Comparison of ENCODE assay signal across 1 cellular context in the genomic region with DNA sequence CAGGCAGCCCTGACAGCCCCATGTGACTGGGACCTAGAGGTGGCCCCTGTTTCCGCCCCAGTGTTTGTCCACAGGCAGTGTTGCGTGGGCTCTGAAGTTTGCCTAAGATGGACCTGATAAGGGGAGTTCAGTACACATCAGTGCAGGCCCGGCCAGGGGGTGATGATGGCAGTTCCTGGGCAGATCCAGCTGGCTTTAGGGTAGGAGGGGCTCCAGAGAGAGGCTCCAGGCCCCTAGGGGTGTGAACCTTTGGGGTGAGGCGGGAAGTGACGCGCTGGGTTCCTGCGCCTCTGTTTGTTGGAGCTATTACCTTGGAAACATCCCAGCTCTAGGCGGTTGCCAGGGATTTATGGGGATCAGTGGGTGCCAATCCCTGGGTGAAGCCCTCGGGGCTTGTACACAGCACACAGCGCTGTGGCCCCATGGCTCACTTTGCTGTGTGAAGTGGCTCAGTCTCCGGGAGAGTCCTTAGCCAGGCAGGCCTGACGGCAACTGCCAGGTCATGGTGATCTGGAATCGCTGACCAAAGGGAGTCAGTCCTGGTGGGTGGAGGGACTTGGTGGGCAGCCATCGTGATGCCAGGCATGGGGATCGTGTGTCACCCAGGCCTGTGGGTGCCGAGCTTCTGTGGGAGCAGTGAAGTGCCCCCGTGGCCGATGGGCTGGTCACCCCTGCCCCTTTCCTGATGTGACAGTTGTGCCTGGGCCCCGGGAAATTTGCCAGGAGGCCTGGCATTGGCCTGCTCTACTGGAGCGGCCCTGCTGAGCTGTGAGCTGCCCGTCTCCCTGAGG.
TF ChIP-seq lines count a peak whose summit lies in the region.

No MANE protein-coding gene starts in this region.

TF ChIP-seq in HepG2, 621 proteins besides CTCF, POLR2A, EP300 and RAD21 (continued from another document and continues in another):
- peak; percentile 93 for TF ChIP-seq CBX5 (CRISPR knock-in tag; IDR thresholded peaks at IDR 0.05; ENCODE audit: borderline replicate concordance)
- no peak for TF ChIP-seq ADNP (CRISPR knock-in tag; IDR thresholded peaks at IDR 0.05)
- TF ChIP-seq NFKB2 (CRISPR knock-in tag; IDR thresholded peaks at IDR 0.05; ENCODE audit: borderline replicate concordance): peak; percentile 77; the same call in 1 of the 2 replicates
- no peak for TF ChIP-seq CENPT (CRISPR knock-in tag; IDR thresholded peaks at IDR 0.05; ENCODE audit: low read depth)
- peak; percentile 99 for TF ChIP-seq ZNF772 (CRISPR knock-in tag; IDR thresholded peaks at IDR 0.05)
- peak; percentile 98 for TF ChIP-seq MXI1 (IDR thresholded peaks at IDR 0.05; ENCODE audit: borderline replicate concordance, low read depth, low read length)
- TF ChIP-seq ELF3 (CRISPR knock-in tag; IDR thresholded peaks at IDR 0.05): peak; percentile 99
- no peak for TF ChIP-seq TCF12 (IDR thresholded peaks at IDR 0.05)
- TF ChIP-seq TCF12 (CRISPR knock-in tag; IDR thresholded peaks at IDR 0.05): peak; percentile 95; the same call in 1 of the 2 replicates
- peak; percentile 34; the same call in 1 of the 2 replicates for TF ChIP-seq ZBTB8A (CRISPR knock-in tag; IDR thresholded peaks at IDR 0.05; ENCODE audit: borderline replicate concordance, low read depth)
- TF ChIP-seq HIVEP1 (CRISPR knock-in tag; IDR thresholded peaks at IDR 0.05): peak; percentile 99
- TF ChIP-seq RBFOX2 (IDR thresholded peaks at IDR 0.05; ENCODE audit: low read depth, low read length): peak; percentile 78
- TF ChIP-seq ZKSCAN1 (IDR thresholded peaks at IDR 0.05; ENCODE audit: low read length): no peak; the same call in 1 of the 2 replicates
- TF ChIP-seq ZNF674 (CRISPR knock-in tag; IDR thresholded peaks at IDR 0.05; ENCODE audit: low read depth): 0 out of 2 replicates have a peak, but pooled peaks have one; percentile 73
- no peak for TF ChIP-seq FOXC1 (CRISPR knock-in tag; IDR thresholded peaks at IDR 0.05; ENCODE audit: borderline replicate concordance)
- peak; percentile 91 for TF ChIP-seq CEBPB (IDR thresholded peaks at IDR 0.05; ENCODE audit: borderline replicate concordance, low read depth, low read length)
- TF ChIP-seq ZNF672 (CRISPR knock-in tag; IDR thresholded peaks at IDR 0.05): peak; percentile 94; the same call in 1 of the 2 replicates
- TF ChIP-seq SP140L (CRISPR knock-in tag; IDR thresholded peaks at IDR 0.05; ENCODE audit: borderline replicate concordance): no peak
- TF ChIP-seq, protein P1, sequence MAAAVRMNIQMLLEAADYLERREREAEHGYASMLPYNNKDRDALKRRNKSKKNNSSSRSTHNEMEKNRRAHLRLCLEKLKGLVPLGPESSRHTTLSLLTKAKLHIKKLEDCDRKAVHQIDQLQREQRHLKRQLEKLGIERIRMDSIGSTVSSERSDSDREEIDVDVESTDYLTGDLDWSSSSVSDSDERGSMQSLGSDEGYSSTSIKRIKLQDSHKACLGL (CRISPR knock-in tag; IDR thresholded peaks at IDR 0.05): 0 out of 2 replicates have a peak, but pooled peaks have one; percentile 3
- 0 out of 2 replicates have a peak, but pooled peaks have one; percentile 1 for TF ChIP-seq ZNF570 (CRISPR knock-in tag; IDR thresholded peaks at IDR 0.05; ENCODE audit: borderline replicate concordance)
- TF ChIP-seq RELA (CRISPR knock-in tag; IDR thresholded peaks at IDR 0.05): no peak
- TF ChIP-seq ESRRA (CRISPR knock-in tag; IDR thresholded peaks at IDR 0.05; ENCODE audit: low read depth): no peak; the same call in 1 of the 2 replicates
- peak; percentile 99 for TF ChIP-seq GATA4 (IDR thresholded peaks at IDR 0.05; ENCODE audit: borderline replicate concordance, low read depth)
- no peak; the same call in 1 of the 2 replicates for TF ChIP-seq ZNF317 (CRISPR knock-in tag; IDR thresholded peaks at IDR 0.05)
- TF ChIP-seq, protein P2, sequence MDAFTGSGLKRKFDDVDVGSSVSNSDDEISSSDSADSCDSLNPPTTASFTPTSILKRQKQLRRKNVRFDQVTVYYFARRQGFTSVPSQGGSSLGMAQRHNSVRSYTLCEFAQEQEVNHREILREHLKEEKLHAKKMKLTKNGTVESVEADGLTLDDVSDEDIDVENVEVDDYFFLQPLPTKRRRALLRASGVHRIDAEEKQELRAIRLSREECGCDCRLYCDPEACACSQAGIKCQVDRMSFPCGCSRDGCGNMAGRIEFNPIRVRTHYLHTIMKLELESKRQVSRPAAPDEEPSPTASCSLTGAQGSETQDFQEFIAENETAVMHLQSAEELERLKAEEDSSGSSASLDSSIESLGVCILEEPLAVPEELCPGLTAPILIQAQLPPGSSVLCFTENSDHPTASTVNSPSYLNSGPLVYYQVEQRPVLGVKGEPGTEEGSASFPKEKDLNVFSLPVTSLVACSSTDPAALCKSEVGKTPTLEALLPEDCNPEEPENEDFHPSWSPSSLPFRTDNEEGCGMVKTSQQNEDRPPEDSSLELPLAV (CRISPR knock-in tag; conservative IDR thresholded peaks at IDR 0.05; ENCODE audit: low read depth): no peak
- TF ChIP-seq ZNF841 (CRISPR knock-in tag; IDR thresholded peaks at IDR 0.05; ENCODE audit: borderline replicate concordance): 0 out of 2 replicates have a peak, but pooled peaks have one; percentile 68
- TF ChIP-seq, protein P3, sequence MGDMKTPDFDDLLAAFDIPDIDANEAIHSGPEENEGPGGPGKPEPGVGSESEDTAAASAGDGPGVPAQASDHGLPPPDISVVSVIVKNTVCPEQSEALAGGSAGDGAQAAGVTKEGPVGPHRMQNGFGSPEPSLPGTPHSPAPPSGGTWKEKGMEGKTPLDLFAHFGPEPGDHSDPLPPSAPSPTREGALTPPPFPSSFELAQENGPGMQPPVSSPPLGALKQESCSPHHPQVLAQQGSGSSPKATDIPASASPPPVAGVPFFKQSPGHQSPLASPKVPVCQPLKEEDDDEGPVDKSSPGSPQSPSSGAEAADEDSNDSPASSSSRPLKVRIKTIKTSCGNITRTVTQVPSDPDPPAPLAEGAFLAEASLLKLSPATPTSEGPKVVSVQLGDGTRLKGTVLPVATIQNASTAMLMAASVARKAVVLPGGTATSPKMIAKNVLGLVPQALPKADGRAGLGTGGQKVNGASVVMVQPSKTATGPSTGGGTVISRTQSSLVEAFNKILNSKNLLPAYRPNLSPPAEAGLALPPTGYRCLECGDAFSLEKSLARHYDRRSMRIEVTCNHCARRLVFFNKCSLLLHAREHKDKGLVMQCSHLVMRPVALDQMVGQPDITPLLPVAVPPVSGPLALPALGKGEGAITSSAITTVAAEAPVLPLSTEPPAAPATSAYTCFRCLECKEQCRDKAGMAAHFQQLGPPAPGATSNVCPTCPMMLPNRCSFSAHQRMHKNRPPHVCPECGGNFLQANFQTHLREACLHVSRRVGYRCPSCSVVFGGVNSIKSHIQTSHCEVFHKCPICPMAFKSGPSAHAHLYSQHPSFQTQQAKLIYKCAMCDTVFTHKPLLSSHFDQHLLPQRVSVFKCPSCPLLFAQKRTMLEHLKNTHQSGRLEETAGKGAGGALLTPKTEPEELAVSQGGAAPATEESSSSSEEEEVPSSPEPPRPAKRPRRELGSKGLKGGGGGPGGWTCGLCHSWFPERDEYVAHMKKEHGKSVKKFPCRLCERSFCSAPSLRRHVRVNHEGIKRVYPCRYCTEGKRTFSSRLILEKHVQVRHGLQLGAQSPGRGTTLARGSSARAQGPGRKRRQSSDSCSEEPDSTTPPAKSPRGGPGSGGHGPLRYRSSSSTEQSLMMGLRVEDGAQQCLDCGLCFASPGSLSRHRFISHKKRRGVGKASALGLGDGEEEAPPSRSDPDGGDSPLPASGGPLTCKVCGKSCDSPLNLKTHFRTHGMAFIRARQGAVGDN (CRISPR knock-in tag; IDR thresholded peaks at IDR 0.05): peak; percentile 95
- TF ChIP-seq GZF1 (CRISPR knock-in tag; IDR thresholded peaks at IDR 0.05): no peak; the same call in 1 of the 2 replicates
- TF ChIP-seq, protein P4, sequence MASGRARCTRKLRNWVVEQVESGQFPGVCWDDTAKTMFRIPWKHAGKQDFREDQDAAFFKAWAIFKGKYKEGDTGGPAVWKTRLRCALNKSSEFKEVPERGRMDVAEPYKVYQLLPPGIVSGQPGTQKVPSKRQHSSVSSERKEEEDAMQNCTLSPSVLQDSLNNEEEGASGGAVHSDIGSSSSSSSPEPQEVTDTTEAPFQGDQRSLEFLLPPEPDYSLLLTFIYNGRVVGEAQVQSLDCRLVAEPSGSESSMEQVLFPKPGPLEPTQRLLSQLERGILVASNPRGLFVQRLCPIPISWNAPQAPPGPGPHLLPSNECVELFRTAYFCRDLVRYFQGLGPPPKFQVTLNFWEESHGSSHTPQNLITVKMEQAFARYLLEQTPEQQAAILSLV (CRISPR knock-in tag; IDR thresholded peaks at IDR 0.05; ENCODE audit: borderline replicate concordance): peak; percentile 68; the same call in 1 of the 2 replicates
- TF ChIP-seq NFE2L1 (CRISPR knock-in tag; IDR thresholded peaks at IDR 0.05; ENCODE audit: borderline replicate concordance): no peak
- peak; percentile 58; the same call in 1 of the 2 replicates for TF ChIP-seq ZNF83 (CRISPR knock-in tag; IDR thresholded peaks at IDR 0.05; ENCODE audit: borderline replicate concordance)
- TF ChIP-seq, protein P5, sequence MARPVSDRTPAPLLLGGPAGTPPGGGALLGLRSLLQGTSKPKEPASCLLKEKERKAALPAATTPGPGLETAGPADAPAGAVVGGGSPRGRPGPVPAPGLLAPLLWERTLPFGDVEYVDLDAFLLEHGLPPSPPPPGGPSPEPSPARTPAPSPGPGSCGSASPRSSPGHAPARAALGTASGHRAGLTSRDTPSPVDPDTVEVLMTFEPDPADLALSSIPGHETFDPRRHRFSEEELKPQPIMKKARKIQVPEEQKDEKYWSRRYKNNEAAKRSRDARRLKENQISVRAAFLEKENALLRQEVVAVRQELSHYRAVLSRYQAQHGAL (CRISPR knock-in tag; IDR thresholded peaks at IDR 0.05; ENCODE audit: not compliant biosample characterization): peak; percentile 15
- peak; percentile 52; the same call in 1 of the 2 replicates for TF ChIP-seq ZNF780A (CRISPR knock-in tag; IDR thresholded peaks at IDR 0.05)
- peak; percentile 99 for TF ChIP-seq SALL1 (CRISPR knock-in tag; IDR thresholded peaks at IDR 0.05)
- TF ChIP-seq TEAD3 (CRISPR knock-in tag; optimal IDR thresholded peaks at IDR 0.05; ENCODE audit: borderline replicate concordance): peak; percentile 90
- peak; percentile 93 for TF ChIP-seq REL (CRISPR knock-in tag; conservative IDR thresholded peaks at IDR 0.05)
- peak; percentile 90 for TF ChIP-seq HNF4G (IDR thresholded peaks at IDR 0.05; ENCODE audit: borderline replicate concordance, low read depth, low read length)
- peak; percentile 89; the same call in 1 of the 2 replicates for TF ChIP-seq HNF4G (CRISPR knock-in tag; IDR thresholded peaks at IDR 0.05; ENCODE audit: borderline replicate concordance, low read depth)
- TF ChIP-seq, protein P6, sequence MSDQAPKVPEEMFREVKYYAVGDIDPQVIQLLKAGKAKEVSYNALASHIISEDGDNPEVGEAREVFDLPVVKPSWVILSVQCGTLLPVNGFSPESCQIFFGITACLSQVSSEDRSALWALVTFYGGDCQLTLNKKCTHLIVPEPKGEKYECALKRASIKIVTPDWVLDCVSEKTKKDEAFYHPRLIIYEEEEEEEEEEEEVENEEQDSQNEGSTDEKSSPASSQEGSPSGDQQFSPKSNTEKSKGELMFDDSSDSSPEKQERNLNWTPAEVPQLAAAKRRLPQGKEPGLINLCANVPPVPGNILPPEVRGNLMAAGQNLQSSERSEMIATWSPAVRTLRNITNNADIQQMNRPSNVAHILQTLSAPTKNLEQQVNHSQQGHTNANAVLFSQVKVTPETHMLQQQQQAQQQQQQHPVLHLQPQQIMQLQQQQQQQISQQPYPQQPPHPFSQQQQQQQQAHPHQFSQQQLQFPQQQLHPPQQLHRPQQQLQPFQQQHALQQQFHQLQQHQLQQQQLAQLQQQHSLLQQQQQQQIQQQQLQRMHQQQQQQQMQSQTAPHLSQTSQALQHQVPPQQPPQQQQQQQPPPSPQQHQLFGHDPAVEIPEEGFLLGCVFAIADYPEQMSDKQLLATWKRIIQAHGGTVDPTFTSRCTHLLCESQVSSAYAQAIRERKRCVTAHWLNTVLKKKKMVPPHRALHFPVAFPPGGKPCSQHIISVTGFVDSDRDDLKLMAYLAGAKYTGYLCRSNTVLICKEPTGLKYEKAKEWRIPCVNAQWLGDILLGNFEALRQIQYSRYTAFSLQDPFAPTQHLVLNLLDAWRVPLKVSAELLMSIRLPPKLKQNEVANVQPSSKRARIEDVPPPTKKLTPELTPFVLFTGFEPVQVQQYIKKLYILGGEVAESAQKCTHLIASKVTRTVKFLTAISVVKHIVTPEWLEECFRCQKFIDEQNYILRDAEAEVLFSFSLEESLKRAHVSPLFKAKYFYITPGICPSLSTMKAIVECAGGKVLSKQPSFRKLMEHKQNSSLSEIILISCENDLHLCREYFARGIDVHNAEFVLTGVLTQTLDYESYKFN (CRISPR knock-in tag; conservative IDR thresholded peaks at IDR 0.05): peak; percentile 100
- peak; percentile 98 for TF ChIP-seq SP5 (CRISPR knock-in tag; IDR thresholded peaks at IDR 0.05; ENCODE audit: borderline replicate concordance, low read depth)
- TF ChIP-seq, protein P7, sequence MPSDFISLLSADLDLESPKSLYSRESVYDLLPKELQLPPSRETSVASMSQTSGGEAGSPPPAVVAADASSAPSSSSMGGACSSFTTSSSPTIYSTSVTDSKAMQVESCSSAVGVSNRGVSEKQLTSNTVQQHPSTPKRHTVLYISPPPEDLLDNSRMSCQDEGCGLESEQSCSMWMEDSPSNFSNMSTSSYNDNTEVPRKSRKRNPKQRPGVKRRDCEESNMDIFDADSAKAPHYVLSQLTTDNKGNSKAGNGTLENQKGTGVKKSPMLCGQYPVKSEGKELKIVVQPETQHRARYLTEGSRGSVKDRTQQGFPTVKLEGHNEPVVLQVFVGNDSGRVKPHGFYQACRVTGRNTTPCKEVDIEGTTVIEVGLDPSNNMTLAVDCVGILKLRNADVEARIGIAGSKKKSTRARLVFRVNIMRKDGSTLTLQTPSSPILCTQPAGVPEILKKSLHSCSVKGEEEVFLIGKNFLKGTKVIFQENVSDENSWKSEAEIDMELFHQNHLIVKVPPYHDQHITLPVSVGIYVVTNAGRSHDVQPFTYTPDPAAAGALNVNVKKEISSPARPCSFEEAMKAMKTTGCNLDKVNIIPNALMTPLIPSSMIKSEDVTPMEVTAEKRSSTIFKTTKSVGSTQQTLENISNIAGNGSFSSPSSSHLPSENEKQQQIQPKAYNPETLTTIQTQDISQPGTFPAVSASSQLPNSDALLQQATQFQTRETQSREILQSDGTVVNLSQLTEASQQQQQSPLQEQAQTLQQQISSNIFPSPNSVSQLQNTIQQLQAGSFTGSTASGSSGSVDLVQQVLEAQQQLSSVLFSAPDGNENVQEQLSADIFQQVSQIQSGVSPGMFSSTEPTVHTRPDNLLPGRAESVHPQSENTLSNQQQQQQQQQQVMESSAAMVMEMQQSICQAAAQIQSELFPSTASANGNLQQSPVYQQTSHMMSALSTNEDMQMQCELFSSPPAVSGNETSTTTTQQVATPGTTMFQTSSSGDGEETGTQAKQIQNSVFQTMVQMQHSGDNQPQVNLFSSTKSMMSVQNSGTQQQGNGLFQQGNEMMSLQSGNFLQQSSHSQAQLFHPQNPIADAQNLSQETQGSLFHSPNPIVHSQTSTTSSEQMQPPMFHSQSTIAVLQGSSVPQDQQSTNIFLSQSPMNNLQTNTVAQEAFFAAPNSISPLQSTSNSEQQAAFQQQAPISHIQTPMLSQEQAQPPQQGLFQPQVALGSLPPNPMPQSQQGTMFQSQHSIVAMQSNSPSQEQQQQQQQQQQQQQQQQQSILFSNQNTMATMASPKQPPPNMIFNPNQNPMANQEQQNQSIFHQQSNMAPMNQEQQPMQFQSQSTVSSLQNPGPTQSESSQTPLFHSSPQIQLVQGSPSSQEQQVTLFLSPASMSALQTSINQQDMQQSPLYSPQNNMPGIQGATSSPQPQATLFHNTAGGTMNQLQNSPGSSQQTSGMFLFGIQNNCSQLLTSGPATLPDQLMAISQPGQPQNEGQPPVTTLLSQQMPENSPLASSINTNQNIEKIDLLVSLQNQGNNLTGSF (CRISPR knock-in tag; IDR thresholded peaks at IDR 0.05): no peak
- no peak for TF ChIP-seq AGO1 (IDR thresholded peaks at IDR 0.05; ENCODE audit: low read depth, low read length, poor library complexity, severe bottlenecking)
- peak; percentile 98 for TF ChIP-seq FOXK1 (CRISPR knock-in tag; IDR thresholded peaks at IDR 0.05; ENCODE audit: borderline replicate concordance, low read depth)
- peak; percentile 97 for TF ChIP-seq FOXJ3 (CRISPR knock-in tag; IDR thresholded peaks at IDR 0.05; ENCODE audit: borderline replicate concordance)
